Comparison of ENCODE assay signal across 24 cellular contexts in genomic region chr16:15837761-15838160, GRCh38. TPM values are rescaled to one million over a fixed set of nuclear protein-coding genes. Genes with fewer than 3 reads are reported as not detected.
"Had no signal": no experiment of that assay in that cellular context is flagged by ENCODE, and none has a peak within 500 bp of the region (broad histone marks: within the 10 kb centered on the region; RNA-seq: fewer than 3 reads in every experiment).

No MANE protein-coding gene starts in this region.

- H3K27ac ChIP-seq: brain microvascular endothelial cell had no signal

- DNase-seq: activated CD4-positive, alpha-beta T cell treated with anti-CD3 and anti-CD28 coated beads for 48 hours; activated CD4-positive, alpha-beta T cell treated with anti-CD3 and anti-CD28 coated beads, Interleukin-2, amount 50 U/mL, for 4 hours; activated CD4-positive, CD25-positive, alpha-beta regulatory T cell treated with anti-CD3 and anti-CD28 coated beads, Interleukin-2, amount 50 U/mL, for 72 hours; activated CD8-positive, alpha-beta memory T cell treated with anti-CD3 and anti-CD28 coated beads, Interleukin-2, amount 10 ng/mL, durations not matched to agents 7 days and 5 days; activated effector memory CD4-positive, alpha-beta T cell treated with Interleukin-2 at 50 U/mL for 16 hours; activated naive CD4-positive, alpha-beta T cell treated with anti-CD3 and anti-CD28 coated beads for 36 hours; activated T-cell treated with anti-CD3 and anti-CD28 coated beads, Interleukin-2, amount 50 U/mL, for 24 hours; amygdala; brain microvascular endothelial cell; Karpas-422; MM.1S; NCI-H1105 treated with DMSO at 0.1 percent for 48 hours; NCI-H1436 treated with DMSO at 0.1 percent for 48 hours; NCI-H187; NCI-H2081; NCI-H446; NCI-H524; PC-3; SHP77 treated with DMSO at 0.1 percent for 48 hours had no signal

- H3K36me3 Mint-ChIP-seq: activated naive CD8-positive, alpha-beta T cell had no signal

- H3K27me3 ChIP-seq: brain microvascular endothelial cell had no signal

- H3K9me3 Mint-ChIP-seq: activated naive CD4-positive, alpha-beta T cell treated with anti-CD3 and anti-CD28 coated beads for 36 hours; activated T-cell treated with anti-CD3 and anti-CD28 coated beads, Interleukin-2, amount 50 U/mL, for 24 hours; activated T-helper 1 cell treated with anti-CD3 and anti-CD28 coated beads, Interleukin-12 subunit alpha, Interleukin-12 subunit beta, Interleukin-2, Interleukin-4 antibody, amounts not matched to agents 30 ng/mL and 10 ng/mL and 1 ng/mL, durations not matched to agents 14 hours and 24 hours and 36 hours; T-helper 1 cell treated with Interleukin-12 subunit alpha and Interleukin-12 subunit beta and Interleukin-4 antibody, amounts not matched to agents 30 μg/mL and 1 μg/mL, for 36 hours had no signal

- H3K27me3 Mint-ChIP-seq: activated naive CD8-positive, alpha-beta T cell; activated T-cell treated with anti-CD3 and anti-CD28 coated beads, Interleukin-2, amount 50 U/mL, for 24 hours had no signal

- H3K4me3 ChIP-seq: K562 had no signal

- H3K4me3 Mint-ChIP-seq: activated CD8-positive, alpha-beta memory T cell treated with anti-CD3 and anti-CD28 coated beads, Interleukin-2, amount 10 ng/mL, durations not matched to agents 7 days and 5 days; activated naive CD4-positive, alpha-beta T cell treated with anti-CD3 and anti-CD28 coated beads for 36 hours; activated naive CD8-positive, alpha-beta T cell; activated T-cell treated with anti-CD3 and anti-CD28 coated beads, Interleukin-2, amount 50 U/mL, for 24 hours; activated T-helper 1 cell treated with anti-CD3 and anti-CD28 coated beads, Interleukin-12 subunit alpha, Interleukin-12 subunit beta, Interleukin-2, Interleukin-4 antibody, amounts not matched to agents 30 ng/mL and 10 ng/mL and 1 ng/mL, durations not matched to agents 14 hours and 24 hours and 36 hours; T-helper 1 cell treated with Interleukin-12 subunit alpha and Interleukin-12 subunit beta and Interleukin-4 antibody, amounts not matched to agents 30 μg/mL and 1 μg/mL, for 36 hours had no signal

- H3K36me3 ChIP-seq: brain microvascular endothelial cell had no signal

- H3K27ac Mint-ChIP-seq: activated CD8-positive, alpha-beta memory T cell treated with anti-CD3 and anti-CD28 coated beads, Interleukin-2, amount 10 ng/mL, durations not matched to agents 7 days and 5 days; activated naive CD4-positive, alpha-beta T cell treated with anti-CD3 and anti-CD28 coated beads for 36 hours; activated naive CD8-positive, alpha-beta T cell; activated T-cell treated with anti-CD3 and anti-CD28 coated beads, Interleukin-2, amount 50 U/mL, for 24 hours; activated T-helper 1 cell treated with anti-CD3 and anti-CD28 coated beads, Interleukin-12 subunit alpha, Interleukin-12 subunit beta, Interleukin-2, Interleukin-4 antibody, amounts not matched to agents 30 ng/mL and 10 ng/mL and 1 ng/mL, durations not matched to agents 14 hours and 24 hours and 36 hours; T-helper 1 cell treated with Interleukin-12 subunit alpha and Interleukin-12 subunit beta and Interleukin-4 antibody, amounts not matched to agents 30 μg/mL and 1 μg/mL, for 36 hours had no signal

RNA-seq across cellular contexts. Expression of gene MYH11, which starts 19.1 kb away (rescaled TPM):
- total RNA-seq: activated naive CD4-positive, alpha-beta T cell treated with anti-CD3 and anti-CD28 coated beads for 36 hours; activated T-helper 1 cell treated with anti-CD3 and anti-CD28 coated beads, Interleukin-12 subunit alpha, Interleukin-12 subunit beta, Interleukin-2, Interleukin-4 antibody, amounts not matched to agents 30 ng/mL and 10 ng/mL and 1 ng/mL, durations not matched to agents 14 hours and 24 hours and 36 hours; PC-3; SK-MEL-5 had no signal
